Comparison of ENCODE assay signal across 30 cellular contexts in genomic region chr12:111012918-111013317, GRCh38. TPM values are rescaled to one million over a fixed set of nuclear protein-coding genes. Genes with fewer than 3 reads are reported as not detected.
"Had no signal": no experiment of that assay in that cellular context is flagged by ENCODE, and none has a peak within 500 bp of the region (broad histone marks: within the 10 kb centered on the region; RNA-seq: fewer than 3 reads in every experiment).

No MANE protein-coding gene starts in this region.

- H3K9me3 ChIP-seq: left lung, lower lobe of right lung, pancreas, prostate gland, sigmoid colon, uterus had no signal

- DNase-seq: immature natural killer cell; kidney; left colon; left lung; lower lobe of right lung; mammary epithelial cell; mesenchymal stem cell; naive thymus-derived CD8-positive, alpha-beta T cell; nucleus accumbens; pancreas; retina; right cardiac atrium; sigmoid colon; small intestine; stimulated activated CD4-positive, alpha-beta T cell treated with anti-CD3 and anti-CD28 coated beads, Interleukin-1b, Interleukin-23, amount 100 ng/mL, for 48 hours; stimulated activated CD4-positive, alpha-beta T cell treated with anti-CD3 and anti-CD28 coated beads, Interleukin-2, amount 100 ng/mL, for 48 hours; stimulated activated CD4-positive, alpha-beta T cell treated with anti-CD3 and anti-CD28 coated beads, Interleukin-4, amount 100 ng/mL, for 4 hours; stimulated activated CD8-positive, alpha-beta memory T cell treated with anti-CD3 and anti-CD28 coated beads, Interleukin-4, amount 100 ng/mL, for 48 hours; stimulated activated naive CD4-positive, alpha-beta T cell treated with Interleukin-2 at 50 U/mL for 16 hours; stimulated activated naive CD8-positive, alpha-beta T cell treated with anti-CD3 and anti-CD28 coated beads, Interleukin-15, amount 100 ng/mL, for 72 hours; substantia nigra; uterus had no signal

- H3K36me3 ChIP-seq: left lung, lower lobe of right lung, pancreas, prostate gland, sigmoid colon, tibial nerve, uterus had no signal

- FAIRE-seq: islet of Langerhans, kidney, pancreas, small intestine had no signal

- H3K4me1 Mint-ChIP-seq: immature natural killer cell; nephron; stimulated activated memory B cell treated with anti-CD40 and anti-IgM and Interleukin-4, amounts not matched to agents 10 μg/mL and 1 μg/mL and 100 μg/mL, for 72 hours; stimulated activated naive CD8-positive, alpha-beta T cell treated with anti-CD3 and anti-CD28 coated beads, Interleukin-15, amount 100 ng/mL, for 72 hours had no signal

- H3K4me3 Mint-ChIP-seq: immature natural killer cell; naive thymus-derived CD8-positive, alpha-beta T cell; nephron; neural crest cell; stimulated activated memory B cell treated with anti-CD40 and anti-IgM and Interleukin-4, amounts not matched to agents 10 μg/mL and 1 μg/mL and 100 μg/mL, for 72 hours; stimulated activated naive CD8-positive, alpha-beta T cell treated with anti-CD3 and anti-CD28 coated beads, Interleukin-15, amount 100 ng/mL, for 72 hours; type B pancreatic cell had no signal

- H3K36me3 Mint-ChIP-seq: immature natural killer cell; stimulated activated memory B cell treated with anti-CD40 and anti-IgM and Interleukin-4, amounts not matched to agents 10 μg/mL and 1 μg/mL and 100 μg/mL, for 72 hours; type B pancreatic cell had no signal

- H3K4me3 ChIP-seq: left lung, lower lobe of right lung, pancreas, prostate gland, sigmoid colon, tibial nerve, uterus had no signal

- H3K27me3 ChIP-seq: pancreas, tibial nerve, uterus had no signal

- H3K4me1 ChIP-seq: left lung, lower lobe of right lung, pancreas, prostate gland, sigmoid colon, tibial nerve, uterus had no signal

- H3K27ac ChIP-seq: left lung, lower lobe of right lung, pancreas, prostate gland, sigmoid colon, tibial nerve, uterus had no signal

- ATAC-seq: left colon; left lung; lower lobe of right lung; naive thymus-derived CD8-positive, alpha-beta T cell; pancreas; right cardiac atrium; stimulated activated memory B cell treated with anti-CD40 and anti-IgM and Interleukin-4, amounts not matched to agents 10 μg/mL and 1 μg/mL and 100 μg/mL, for 72 hours; stimulated activated naive CD8-positive, alpha-beta T cell treated with anti-CD3 and anti-CD28 coated beads, Interleukin-15, amount 100 ng/mL, for 72 hours had no signal

- H3K27ac Mint-ChIP-seq: immature natural killer cell; naive thymus-derived CD8-positive, alpha-beta T cell; nephron; stimulated activated memory B cell treated with anti-CD40 and anti-IgM and Interleukin-4, amounts not matched to agents 10 μg/mL and 1 μg/mL and 100 μg/mL, for 72 hours; stimulated activated naive CD8-positive, alpha-beta T cell treated with anti-CD3 and anti-CD28 coated beads, Interleukin-15, amount 100 ng/mL, for 72 hours; type B pancreatic cell had no signal

RNA-seq across cellular contexts. Expression of gene CUX2, which starts 21.0 kb away (rescaled TPM):
- total RNA-seq: lower lobe of right lung, mammary epithelial cell, osteoblast, right cardiac atrium had no signal
- polyA plus RNA-seq: immature natural killer cell, mammary epithelial cell, right cardiac atrium had no signal
